ENCODE assay signal across 9 cellular contexts in genomic region chr11:60169264-60169915, GRCh38. TPM values are rescaled to one million over a fixed set of nuclear protein-coding genes. Genes with fewer than 3 reads are reported as not detected.
A peak's percentile ranks its signal among the peaks of the same experiment; 100 is the strongest.
DNase-seq lines count a peak whose midpoint lies in the region; TF ChIP-seq lines count a peak whose summit lies in the region.
"Had no signal": no experiment of that assay in that cellular context is flagged by ENCODE, and none has a peak within 500 bp of the region (broad histone marks: within the 10 kb centered on the region; RNA-seq: fewer than 3 reads in every experiment).

No MANE protein-coding gene starts in this region.

- H3K9me3 Mint-ChIP-seq in activated naive CD8-positive, alpha-beta T cell treated with anti-CD3 and anti-CD28 coated beads for 36 hours = peaks cover 19% of the 10 kb centered on the region
- H3K9me3 Mint-ChIP-seq in activated T-cell treated with anti-CD3 and anti-CD28 coated beads, Interleukin-2, amount 50 U/mL, for 24 hours = peaks cover 19% of the 10 kb centered on the region
- peaks cover 23% of the 10 kb centered on the region for H3K9me3 Mint-ChIP-seq in activated CD4-positive, alpha-beta T cell treated with anti-CD3 and anti-CD28 coated beads, Interleukin-2, amount 10 ng/mL, durations not matched to agents 7 days and 5 days

- POLR2A ChIA-PET in activated CD4-positive, alpha-beta T cell treated with anti-CD3 and anti-CD28 coated beads, Interleukin-2, amount 10 ng/mL, durations not matched to agents 7 days and 5 days (lab: Charles Lee) = no interaction called here

- peak; percentile 19; the same call in 1 of the 2 replicates for TF ChIP-seq CTCF in AG10803 (conservative IDR thresholded peaks at IDR 0.05; ENCODE audit: low read length)

- CTCF ChIA-PET in activated CD4-positive, alpha-beta T cell treated with anti-CD3 and anti-CD28 coated beads, Interleukin-2, amount 10 ng/mL, durations not matched to agents 7 days and 5 days (lab: Charles Lee) = no interaction called here

- peaks cover 62% of the 10 kb centered on the region for H3K27me3 Mint-ChIP-seq in activated naive CD8-positive, alpha-beta T cell treated with anti-CD3 and anti-CD28 coated beads for 36 hours
- peaks cover 69% of the 10 kb centered on the region for H3K27me3 Mint-ChIP-seq in activated T-cell treated with anti-CD3 and anti-CD28 coated beads, Interleukin-2, amount 50 U/mL, for 24 hours
- H3K27me3 Mint-ChIP-seq in activated CD4-positive, alpha-beta T cell treated with anti-CD3 and anti-CD28 coated beads, Interleukin-2, amount 10 ng/mL, durations not matched to agents 7 days and 5 days = peaks cover 6% of the 10 kb centered on the region

- no peaks in the 10 kb centered on the region for H3K36me3 Mint-ChIP-seq in activated naive CD8-positive, alpha-beta T cell treated with anti-CD3 and anti-CD28 coated beads for 36 hours
- H3K36me3 Mint-ChIP-seq in activated T-cell treated with anti-CD3 and anti-CD28 coated beads, Interleukin-2, amount 50 U/mL, for 24 hours (ENCODE audit: low read depth) = no peaks in the 10 kb centered on the region
- no peaks in the 10 kb centered on the region for H3K36me3 Mint-ChIP-seq in activated CD4-positive, alpha-beta T cell treated with anti-CD3 and anti-CD28 coated beads, Interleukin-2, amount 10 ng/mL, durations not matched to agents 7 days and 5 days (ENCODE audit: low read depth)

- H3K27ac Mint-ChIP-seq in activated naive CD8-positive, alpha-beta T cell treated with anti-CD3 and anti-CD28 coated beads for 36 hours = no peak overlapping the region
- no peak overlapping the region for H3K27ac Mint-ChIP-seq in activated T-cell treated with anti-CD3 and anti-CD28 coated beads, Interleukin-2, amount 50 U/mL, for 24 hours
- H3K27ac Mint-ChIP-seq in activated CD4-positive, alpha-beta T cell treated with anti-CD3 and anti-CD28 coated beads, Interleukin-2, amount 10 ng/mL, durations not matched to agents 7 days and 5 days = no peak overlapping the region

- no peak overlapping the region for H3K4me3 Mint-ChIP-seq in activated naive CD8-positive, alpha-beta T cell treated with anti-CD3 and anti-CD28 coated beads for 36 hours
- H3K4me3 Mint-ChIP-seq in activated T-cell treated with anti-CD3 and anti-CD28 coated beads, Interleukin-2, amount 50 U/mL, for 24 hours = no peak overlapping the region
- no peak overlapping the region for H3K4me3 Mint-ChIP-seq in activated CD4-positive, alpha-beta T cell treated with anti-CD3 and anti-CD28 coated beads, Interleukin-2, amount 10 ng/mL, durations not matched to agents 7 days and 5 days

- H3K4me3 ChIP-seq in AG10803 (ENCODE audit: low read length) = no peak overlapping the region

- H3K4me1 Mint-ChIP-seq in activated naive CD8-positive, alpha-beta T cell treated with anti-CD3 and anti-CD28 coated beads for 36 hours = peaks cover 15% of the 10 kb centered on the region
- peaks cover 21% of the 10 kb centered on the region for H3K4me1 Mint-ChIP-seq in activated T-cell treated with anti-CD3 and anti-CD28 coated beads, Interleukin-2, amount 50 U/mL, for 24 hours (ENCODE audit: low read depth)
- peaks cover 9% of the 10 kb centered on the region for H3K4me1 Mint-ChIP-seq in activated CD4-positive, alpha-beta T cell treated with anti-CD3 and anti-CD28 coated beads, Interleukin-2, amount 10 ng/mL, durations not matched to agents 7 days and 5 days

- no peak for DNase-seq in AG10803 (ENCODE audit: low read depth)
- peak; percentile 49 for DNase-seq in HPDE6-E6E7 (ENCODE audit: extremely low spot score)
- peak; percentile 18 for DNase-seq in activated naive CD8-positive, alpha-beta T cell treated with anti-CD3 and anti-CD28 coated beads for 36 hours
- peak; percentile 86 for DNase-seq in kidney tubule cell (ENCODE audit: low spot score)
- no peak for DNase-seq in medulla oblongata (ENCODE audit: extremely low spot score)
- DNase-seq in activated T-cell treated with anti-CD3 and anti-CD28 coated beads, Interleukin-2, amount 50 U/mL, for 24 hours = no peak
- no peak for DNase-seq in activated CD4-positive, alpha-beta T cell treated with anti-CD3 and anti-CD28 coated beads, Interleukin-2, amount 10 ng/mL, durations not matched to agents 7 days and 5 days
- no peak for DNase-seq in OCI-M2 (lab: John Stamatoyannopoulos, UW; ENCODE audit: unreplicated experiment)

RNA-seq across cellular contexts. Expression of gene MS4A6A, which starts 13.5 kb away (rescaled TPM):
- not detected for total RNA-seq in activated naive CD8-positive, alpha-beta T cell treated with anti-CD3 and anti-CD28 coated beads for 36 hours
- total RNA-seq in activated CD4-positive, alpha-beta T cell treated with anti-CD3 and anti-CD28 coated beads, Interleukin-2, amount 10 ng/mL, durations not matched to agents 7 days and 5 days = not detected
- total RNA-seq: myocyte had no signal

Comparison
In these comparisons a context has a peak if more than half of its experiments do, and no peak if none do; other contexts are left out.
1. DNase-seq: peak in HPDE6-E6E7 (single experiment), activated naive CD8-positive, alpha-beta T cell treated with anti-CD3 and anti-CD28 coated beads for 36 hours (single experiment) and kidney tubule cell (single experiment); none in AG10803 (single experiment), medulla oblongata (single experiment), activated T-cell treated with anti-CD3 and anti-CD28 coated beads, Interleukin-2, amount 50 U/mL, for 24 hours (single experiment), activated CD4-positive, alpha-beta T cell treated with anti-CD3 and anti-CD28 coated beads, Interleukin-2, amount 10 ng/mL, durations not matched to agents 7 days and 5 days (single experiment) and OCI-M2 (single experiment).